In the genomic region with DNA sequence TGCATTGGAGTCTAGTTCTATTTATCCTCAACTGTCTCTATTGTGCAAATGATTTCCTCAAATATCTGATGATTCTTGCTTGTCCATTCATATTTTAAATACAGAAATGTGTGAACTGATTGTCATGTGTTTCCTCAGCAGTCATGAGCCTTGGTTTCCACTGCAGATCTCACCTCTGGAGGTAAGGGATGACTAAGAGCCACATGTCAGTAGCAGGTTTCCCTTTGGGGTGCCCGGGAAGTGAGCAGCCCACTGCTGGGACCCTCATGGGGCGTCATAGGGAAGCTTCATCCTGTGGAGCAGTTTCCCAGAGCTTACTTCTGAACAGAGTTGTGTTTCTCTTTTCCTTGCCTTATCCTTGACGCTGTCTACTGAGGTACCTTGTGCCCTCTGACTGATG, we compare ENCODE assay signal across 11 cellular contexts.
"Had no signal": no experiment of that assay in that cellular context is flagged by ENCODE, and none has a peak within 500 bp of the region (broad histone marks: within the 10 kb centered on the region; RNA-seq: fewer than 3 reads in every experiment).

No MANE protein-coding gene starts in this region.

- H3K4me2 ChIP-seq: GM23338 had no signal

- H2AFZ ChIP-seq: GM23248, GM23338 had no signal

- H3K27ac Mint-ChIP-seq: GM23338, H9, HFFc6 had no signal

- H3K9ac ChIP-seq: GM23248 had no signal

- H3K27ac ChIP-seq: GM23248 had no signal

- DNase-seq: GM23248, GOT3, H7, HCEC 1CT, HFFc6 had no signal

- H3K36me3 ChIP-seq: HAP-1 had no signal

- FAIRE-seq: H1, H54 had no signal

- H3K9me3 Mint-ChIP-seq: GM23338, H9, HFFc6 had no signal

- H3K9me3 ChIP-seq: HAP-1 had no signal

- H3K4me1 Mint-ChIP-seq: GM23338, H9 had no signal

- H3K4me3 Mint-ChIP-seq: GM23338, H9, HFFc6 had no signal

- H3K4me3 ChIP-seq: GM23248, GM23338, HAP-1 had no signal

- ATAC-seq: GM23338, HCT116 had no signal
